ENCODE assay signal across 29 cellular contexts in the genomic region with DNA sequence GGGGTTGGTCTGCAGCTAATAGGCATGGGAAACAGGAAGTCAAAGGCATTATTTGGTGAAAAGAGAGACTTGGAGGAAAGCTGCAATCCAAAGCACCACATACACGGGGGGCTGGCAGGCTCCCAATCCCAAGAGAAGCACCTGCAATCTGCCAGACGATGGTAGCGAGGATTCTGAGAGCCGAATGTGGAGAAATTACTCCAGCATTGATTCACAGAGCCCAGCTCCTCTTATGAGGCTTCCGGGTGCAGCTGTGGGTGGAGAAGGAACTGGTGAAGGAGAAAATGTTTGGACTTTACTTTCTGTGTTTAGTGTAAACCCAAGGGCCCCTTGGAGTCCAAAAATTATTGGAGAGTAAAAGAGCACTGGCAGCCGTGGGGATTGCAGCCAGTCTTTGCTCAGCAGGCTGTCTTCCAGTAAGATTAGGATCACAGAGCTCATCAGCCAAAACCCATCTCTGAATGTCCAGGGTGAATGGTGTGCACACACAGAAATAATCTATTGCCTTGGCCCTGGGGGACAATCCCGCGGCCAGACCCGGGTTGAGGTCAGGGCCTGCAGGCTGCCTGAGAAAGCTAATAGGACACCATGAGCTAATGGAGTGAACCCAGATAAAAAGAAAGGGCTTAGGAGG.
"Had no signal": no experiment of that assay in that cellular context is flagged by ENCODE, and none has a peak within 500 bp of the region (broad histone marks: within the 10 kb centered on the region; RNA-seq: fewer than 3 reads in every experiment).

No MANE protein-coding gene starts in this region.

- DNase-seq: activated CD4-positive, alpha-beta T cell treated with anti-CD3 and anti-CD28 coated beads, Interleukin-2, amount 10 ng/mL, durations not matched to agents 7 days and 5 days; activated CD8-positive, alpha-beta memory T cell treated with anti-CD3 and anti-CD28 coated beads, Interleukin-2, amount 10 ng/mL, durations not matched to agents 7 days and 5 days; activated CD8-positive, alpha-beta T cell treated with anti-CD3 and anti-CD28 coated beads for 36 hours; activated gamma-delta T cell; activated naive CD4-positive, alpha-beta T cell treated with anti-CD3 and anti-CD28 coated beads, Interleukin-2, amount 50 U/mL, for 16 hours; activated naive CD8-positive, alpha-beta T cell treated with anti-CD3 and anti-CD28 coated beads, Interleukin-2, amount 50 U/mL, for 24 hours; activated T-cell treated with anti-CD3 and anti-CD28 coated beads for 4 hours; body of pancreas; caudate nucleus; effector memory CD8-positive, alpha-beta T cell; foreskin melanocyte; glutamatergic neuron; immature natural killer cell; kidney glomerular epithelial cell; midbrain; pancreas; right lobe of liver; small intestine; stimulated activated CD4-positive, alpha-beta T cell treated with anti-CD3 and anti-CD28 coated beads, Interleukin-2, amount 100 ng/mL, for 24 hours; stimulated activated naive CD8-positive, alpha-beta T cell treated with anti-CD3 and anti-CD28 coated beads, Interleukin-15, amount 100 ng/mL, for 72 hours; T-helper 17 cell had no signal

- H3K79me2 ChIP-seq: hepatocyte had no signal

- ATAC-seq: activated CD4-positive, CD25-positive, alpha-beta regulatory T cell treated with anti-CD3 and anti-CD28 coated beads, Interleukin-2, amount 50 U/mL, for 24 hours; activated CD8-positive, alpha-beta memory T cell treated with anti-CD3 and anti-CD28 coated beads, Interleukin-2, amount 10 ng/mL, durations not matched to agents 7 days and 5 days; activated CD8-positive, alpha-beta T cell treated with anti-CD3 and anti-CD28 coated beads for 36 hours; activated naive CD8-positive, alpha-beta T cell treated with anti-CD3 and anti-CD28 coated beads, Interleukin-2, amount 50 U/mL, for 24 hours; body of pancreas; effector memory CD8-positive, alpha-beta T cell; esophagus mucosa; left lung; natural killer cell treated with Interleukin-12 subunit alpha and Interleukin-12 subunit beta and Interleukin-15 and Interleukin-18, amount 100 ng/mL, for 72 hours; pancreas; psoas muscle; right lobe of liver; stimulated activated effector memory CD8-positive, alpha-beta T cell treated with anti-CD3 and anti-CD28 coated beads, Interleukin-12 subunit alpha, Interleukin-12 subunit beta, amount 100 ng/mL, for 72 hours; stimulated activated naive CD8-positive, alpha-beta T cell treated with anti-CD3 and anti-CD28 coated beads, Interleukin-15, amount 100 ng/mL, for 72 hours; T-helper 17 cell had no signal

- H3K27me3 Mint-ChIP-seq: activated CD4-positive, alpha-beta T cell treated with anti-CD3 and anti-CD28 coated beads, Interleukin-2, amount 10 ng/mL, durations not matched to agents 7 days and 5 days; activated CD8-positive, alpha-beta memory T cell treated with anti-CD3 and anti-CD28 coated beads, Interleukin-2, amount 10 ng/mL, durations not matched to agents 7 days and 5 days; activated CD8-positive, alpha-beta T cell treated with anti-CD3 and anti-CD28 coated beads for 36 hours; activated naive CD8-positive, alpha-beta T cell treated with anti-CD3 and anti-CD28 coated beads, Interleukin-2, amount 50 U/mL, for 24 hours; effector memory CD8-positive, alpha-beta T cell; stimulated activated naive CD8-positive, alpha-beta T cell treated with anti-CD3 and anti-CD28 coated beads, Interleukin-15, amount 100 ng/mL, for 72 hours; T-helper 17 cell had no signal

- H2AFZ ChIP-seq: hepatocyte had no signal

- H3K4me1 Mint-ChIP-seq: activated CD4-positive, alpha-beta T cell treated with anti-CD3 and anti-CD28 coated beads, Interleukin-2, amount 10 ng/mL, durations not matched to agents 7 days and 5 days; activated CD8-positive, alpha-beta memory T cell treated with anti-CD3 and anti-CD28 coated beads, Interleukin-2, amount 10 ng/mL, durations not matched to agents 7 days and 5 days; activated naive CD8-positive, alpha-beta T cell treated with anti-CD3 and anti-CD28 coated beads, Interleukin-2, amount 50 U/mL, for 24 hours; immature natural killer cell; stimulated activated effector memory CD8-positive, alpha-beta T cell treated with anti-CD3 and anti-CD28 coated beads, Interleukin-12 subunit alpha, Interleukin-12 subunit beta, amount 100 ng/mL, for 72 hours; stimulated activated naive CD8-positive, alpha-beta T cell treated with anti-CD3 and anti-CD28 coated beads, Interleukin-15, amount 100 ng/mL, for 72 hours; T-helper 17 cell had no signal

- H3K9me3 Mint-ChIP-seq: activated CD4-positive, alpha-beta T cell treated with anti-CD3 and anti-CD28 coated beads, Interleukin-2, amount 10 ng/mL, durations not matched to agents 7 days and 5 days; activated CD8-positive, alpha-beta T cell treated with anti-CD3 and anti-CD28 coated beads for 36 hours; activated naive CD8-positive, alpha-beta T cell treated with anti-CD3 and anti-CD28 coated beads, Interleukin-2, amount 50 U/mL, for 24 hours; immature natural killer cell; natural killer cell treated with Interleukin-12 subunit alpha and Interleukin-12 subunit beta and Interleukin-15 and Interleukin-18, amount 100 ng/mL, for 72 hours; stimulated activated naive CD8-positive, alpha-beta T cell treated with anti-CD3 and anti-CD28 coated beads, Interleukin-15, amount 100 ng/mL, for 72 hours had no signal

- H3K4me2 ChIP-seq: hepatocyte had no signal

- H3K27ac ChIP-seq: body of pancreas, hepatocyte, left lung, pancreas, psoas muscle, right lobe of liver, tibial nerve had no signal

- H3K9me3 ChIP-seq: body of pancreas, left lung, pancreas, psoas muscle, right lobe of liver, tibial nerve had no signal

- H3K36me3 ChIP-seq: left lung, pancreas, right lobe of liver, tibial nerve had no signal

- H3K27ac Mint-ChIP-seq: activated CD4-positive, alpha-beta T cell treated with anti-CD3 and anti-CD28 coated beads, Interleukin-2, amount 10 ng/mL, durations not matched to agents 7 days and 5 days; activated CD8-positive, alpha-beta memory T cell treated with anti-CD3 and anti-CD28 coated beads, Interleukin-2, amount 10 ng/mL, durations not matched to agents 7 days and 5 days; activated CD8-positive, alpha-beta T cell treated with anti-CD3 and anti-CD28 coated beads for 36 hours; activated naive CD8-positive, alpha-beta T cell treated with anti-CD3 and anti-CD28 coated beads, Interleukin-2, amount 50 U/mL, for 24 hours; effector memory CD8-positive, alpha-beta T cell; immature natural killer cell; natural killer cell treated with Interleukin-12 subunit alpha and Interleukin-12 subunit beta and Interleukin-15 and Interleukin-18, amount 100 ng/mL, for 72 hours; stimulated activated effector memory CD8-positive, alpha-beta T cell treated with anti-CD3 and anti-CD28 coated beads, Interleukin-12 subunit alpha, Interleukin-12 subunit beta, amount 100 ng/mL, for 72 hours; T-helper 17 cell had no signal

- H3K36me3 Mint-ChIP-seq: activated CD8-positive, alpha-beta memory T cell treated with anti-CD3 and anti-CD28 coated beads, Interleukin-2, amount 10 ng/mL, durations not matched to agents 7 days and 5 days; immature natural killer cell; natural killer cell treated with Interleukin-12 subunit alpha and Interleukin-12 subunit beta and Interleukin-15 and Interleukin-18, amount 100 ng/mL, for 72 hours; stimulated activated effector memory CD8-positive, alpha-beta T cell treated with anti-CD3 and anti-CD28 coated beads, Interleukin-12 subunit alpha, Interleukin-12 subunit beta, amount 100 ng/mL, for 72 hours had no signal

- H3K27me3 ChIP-seq: body of pancreas, hepatocyte, left lung, pancreas, right lobe of liver, tibial nerve had no signal

- H3K4me3 Mint-ChIP-seq: activated CD4-positive, alpha-beta T cell treated with anti-CD3 and anti-CD28 coated beads, Interleukin-2, amount 10 ng/mL, durations not matched to agents 7 days and 5 days; activated CD8-positive, alpha-beta memory T cell treated with anti-CD3 and anti-CD28 coated beads, Interleukin-2, amount 10 ng/mL, durations not matched to agents 7 days and 5 days; activated CD8-positive, alpha-beta T cell treated with anti-CD3 and anti-CD28 coated beads for 36 hours; activated naive CD8-positive, alpha-beta T cell treated with anti-CD3 and anti-CD28 coated beads, Interleukin-2, amount 50 U/mL, for 24 hours; effector memory CD8-positive, alpha-beta T cell; immature natural killer cell; natural killer cell treated with Interleukin-12 subunit alpha and Interleukin-12 subunit beta and Interleukin-15 and Interleukin-18, amount 100 ng/mL, for 72 hours; stimulated activated effector memory CD8-positive, alpha-beta T cell treated with anti-CD3 and anti-CD28 coated beads, Interleukin-12 subunit alpha, Interleukin-12 subunit beta, amount 100 ng/mL, for 72 hours; stimulated activated naive CD8-positive, alpha-beta T cell treated with anti-CD3 and anti-CD28 coated beads, Interleukin-15, amount 100 ng/mL, for 72 hours; T-helper 17 cell had no signal

- H3K4me3 ChIP-seq: body of pancreas, hepatocyte, left lung, pancreas, psoas muscle, right lobe of liver, tibial nerve had no signal

- H3K4me1 ChIP-seq: body of pancreas, left lung, pancreas, psoas muscle, right lobe of liver had no signal
